Comparison of ENCODE assay signal across 9 cellular contexts in genomic region chr22:39317084-39317755, GRCh38. TPM values are rescaled to one million over a fixed set of nuclear protein-coding genes. Genes with fewer than 3 reads are reported as not detected.
DNase-seq lines count a peak whose midpoint lies in the region; ATAC-seq, FAIRE-seq and TF ChIP-seq lines count a peak whose summit lies in the region.
"Had no signal": no experiment of that assay in that cellular context is flagged by ENCODE, and none has a peak within 500 bp of the region (broad histone marks: within the 10 kb centered on the region; RNA-seq: fewer than 3 reads in every experiment).

No MANE protein-coding gene starts in this region.

- H3K9me3 ChIP-seq in vagina, result no peaks in the 10 kb centered on the region
- H3K9me3 ChIP-seq: mucosa of descending colon had no signal

- ATAC-seq in GM21367 (IDR thresholded peaks at IDR 0.05; ENCODE audit: unreplicated experiment), result no peak
- ATAC-seq in HG03457 (IDR thresholded peaks at IDR 0.05; ENCODE audit: unreplicated experiment), result no peak

- POLR2A ChIA-PET in BJ (lab: Charles Lee), result interaction anchor here (0.7 to 1.5 kb wide), 4 partner anchors 16 to 212 kb away, joined by 3 to 8 read pairs (median 4); partner anchors contain the start of gene CBX7

- no peak for TF ChIP-seq CTCF in BJ (IDR thresholded peaks at IDR 0.05; ENCODE audit: insufficient read depth, low read depth, low read length)
- no peak for TF ChIP-seq CTCF in HFFc6 (IDR thresholded peaks at IDR 0.05)
- TF ChIP-seq CTCF in vagina (IDR thresholded peaks at IDR 0.05), result no peak

- no peak for FAIRE-seq in frontal cortex (lab: Jason Lieb, UNC)

- intact Hi-C loops in vagina (cut with DNase I), result loop anchor here (10.0 kb wide), 2 partner anchors 82 to 452 kb away; no protein-coding TSS in a partner anchor

- H3K4me3 Mint-ChIP-seq in HFFc6, result peak overlapping the region; percentile 100
- peak overlapping the region; percentile 92 for H3K4me3 Mint-ChIP-seq in activated naive CD4-positive, alpha-beta T cell treated with anti-CD3 and anti-CD28 coated beads, Interleukin-2, amount 10 ng/mL, durations not matched to agents 7 days and 5 days
- peak overlapping the region; percentile 94 to 100 (median 99) for H3K4me3 Mint-ChIP-seq in immature natural killer cell

- H3K4me3 ChIP-seq in BJ (ENCODE audit: low read depth, low read length) (peak overlapping the region; percentile 87), vagina (peak overlapping the region; percentile 82 to 90)
- H3K4me3 ChIP-seq: mucosa of descending colon had no signal

- DNase-seq in BJ (ENCODE audit: low read depth) (no peak), HFFc6 (no peak), immature natural killer cell (peak; percentile 73 to 78 (median 75)), vagina (ENCODE audit: extremely low spot score in 2 of 2) (peak in 1 of 2 donors; percentile 86), frontal cortex (ENCODE audit: low spot score in 2 of 2) (no peak)
- no peak for DNase-seq in activated naive CD4-positive, alpha-beta T cell treated with anti-CD3 and anti-CD28 coated beads, Interleukin-2, amount 10 ng/mL, durations not matched to agents 7 days and 5 days

- CTCF ChIA-PET in BJ (lab: Yijun Ruan, JAX), result interaction anchor here (0.6 to 7.4 kb wide), 33 partner anchors 7 to 548 kb away, joined by 3 to 223 read pairs (median 5); partner anchors contain the start of genes ATF4, CBX7 and PDGFB
- CTCF ChIA-PET in activated naive CD4-positive, alpha-beta T cell treated with anti-CD3 and anti-CD28 coated beads, Interleukin-2, amount 10 ng/mL, durations not matched to agents 7 days and 5 days (lab: Charles Lee), result interaction anchor here (0.8 to 7.6 kb wide), 22 partner anchors 8 to 549 kb away, joined by 3 to 91 read pairs (median 6); partner anchors contain the start of gene TAB1

- H3K27me3 ChIP-seq in BJ (ENCODE audit: control insufficient read depth, insufficient read depth, low read length) (no peaks in the 10 kb centered on the region), vagina (no peaks in the 10 kb centered on the region)

- H3K27ac Mint-ChIP-seq in HFFc6 (peak overlapping the region; percentile 100), immature natural killer cell (peak overlapping the region; percentile 92 to 98 (median 97))
- H3K27ac Mint-ChIP-seq in activated naive CD4-positive, alpha-beta T cell treated with anti-CD3 and anti-CD28 coated beads, Interleukin-2, amount 10 ng/mL, durations not matched to agents 7 days and 5 days, result peak overlapping the region; percentile 81

- H3K36me3 ChIP-seq in BJ (ENCODE audit: control insufficient read depth, insufficient read depth, low read length) (peaks cover 44% of the 10 kb centered on the region), vagina (peaks cover 0 to 59% of the 10 kb centered on the region in 2 donors)

- H3K9me3 Mint-ChIP-seq in HFFc6 (peaks cover 14% of the 10 kb centered on the region), immature natural killer cell (no peaks in the 10 kb centered on the region)
- no peaks in the 10 kb centered on the region for H3K9me3 Mint-ChIP-seq in activated naive CD4-positive, alpha-beta T cell treated with anti-CD3 and anti-CD28 coated beads, Interleukin-2, amount 10 ng/mL, durations not matched to agents 7 days and 5 days

- H3K4me1 Mint-ChIP-seq in HFFc6 (ENCODE audit: low read depth) (peaks cover 59% of the 10 kb centered on the region), immature natural killer cell (peaks cover 58 to 68% of the 10 kb centered on the region in 2 donors)
- H3K4me1 Mint-ChIP-seq in activated naive CD4-positive, alpha-beta T cell treated with anti-CD3 and anti-CD28 coated beads, Interleukin-2, amount 10 ng/mL, durations not matched to agents 7 days and 5 days, result peaks cover 51% of the 10 kb centered on the region

- TF ChIP-seq POLR2A in vagina (IDR thresholded peaks at IDR 0.05), result no peak

- H3K27me3 Mint-ChIP-seq in HFFc6 (ENCODE audit: insufficient read depth), result peaks cover 39% of the 10 kb centered on the region
- peaks cover 4% of the 10 kb centered on the region for H3K27me3 Mint-ChIP-seq in activated naive CD4-positive, alpha-beta T cell treated with anti-CD3 and anti-CD28 coated beads, Interleukin-2, amount 10 ng/mL, durations not matched to agents 7 days and 5 days
- peaks cover 20 to 21% (median 21%) of the 10 kb centered on the region in 3 donors for H3K27me3 Mint-ChIP-seq in immature natural killer cell (ENCODE audit: low read depth in 3 of 3)

- H3K36me3 Mint-ChIP-seq in HFFc6 (ENCODE audit: low read depth) (peaks cover 69% of the 10 kb centered on the region), immature natural killer cell (peaks cover 17 to 56% (median 21%) of the 10 kb centered on the region in 3 donors)
- H3K36me3 Mint-ChIP-seq in activated naive CD4-positive, alpha-beta T cell treated with anti-CD3 and anti-CD28 coated beads, Interleukin-2, amount 10 ng/mL, durations not matched to agents 7 days and 5 days, result peaks cover 67% of the 10 kb centered on the region

- peak overlapping the region; percentile 98 for H3K27ac ChIP-seq in vagina

- H3K4me1 ChIP-seq in vagina, result peaks cover 58% of the 10 kb centered on the region

RNA-seq across cellular contexts. Expression of gene RPL3, which starts 2.2 kb away (rescaled TPM):
- polyA plus RNA-seq in BJ (2011; rRNA removed) (3,985 and 4,772 TPM in 2 replicates), immature natural killer cell (1,000 to 10,000 TPM; 1,935 to 2,618 (median 1,953) TPM)
- polyA minus RNA-seq in BJ (2011; rRNA and poly(A)+ RNA removed), result 1,678 and 3,093 TPM in 2 replicates
- total RNA-seq in HFFc6 (2021; fragmentation: NEBNext Ultra II Directional; extraction: Animal tissue kit (Norgen Biotek cat#: 25700)), result 1,000 to 10,000 TPM; 1,444 to 1,605 (median 1,488) TPM
- total RNA-seq in vagina (2,613 TPM), frontal cortex (1,897 TPM)

RNA-seq across cellular contexts. Expression of gene SYNGR1, which starts 32.6 kb away (rescaled TPM):
- polyA plus RNA-seq in BJ (2011; rRNA removed), result 44.4 and 65.6 TPM in 2 replicates
- 13.8 and 16.7 TPM in 2 replicates for polyA minus RNA-seq in BJ (2011; rRNA and poly(A)+ RNA removed)
- total RNA-seq in HFFc6 (2021; fragmentation: NEBNext Ultra II Directional; extraction: Animal tissue kit (Norgen Biotek cat#: 25700)), result 10 to 100 TPM; 16.0 to 20.2 (median 18.5) TPM
- polyA plus RNA-seq in immature natural killer cell, result 10 to 100 TPM; 24.5 to 49.5 (median 27.0) TPM
- total RNA-seq in vagina, result 42.2 TPM
- 50.1 TPM for total RNA-seq in frontal cortex

Comparison
In these comparisons a context has a peak if more than half of its experiments do, and no peak if none do; other contexts are left out.
1. DNase-seq: peak in immature natural killer cell (3 of 3); none in BJ (single experiment), HFFc6 (single experiment), activated naive CD4-positive, alpha-beta T cell treated with anti-CD3 and anti-CD28 coated beads, Interleukin-2, amount 10 ng/mL, durations not matched to agents 7 days and 5 days (single experiment) and frontal cortex (0 of 2).
2. Peak in every context shown above with its lines, with median percentiles within 50 percentile points of each other: H3K27ac Mint-ChIP-seq and H3K4me3 Mint-ChIP-seq.